Comparison of ENCODE assay signal across 22 cellular contexts in genomic region chr11:86815726-86816125, GRCh38. TPM values are rescaled to one million over a fixed set of nuclear protein-coding genes. Genes with fewer than 3 reads are reported as not detected.
DNase-seq lines count a peak whose midpoint lies in the region; ATAC-seq, FAIRE-seq and TF ChIP-seq lines count a peak whose summit lies in the region.
"Had no signal": no experiment of that assay in that cellular context is flagged by ENCODE, and none has a peak within 500 bp of the region (broad histone marks: within the 10 kb centered on the region; RNA-seq: fewer than 3 reads in every experiment).

No MANE protein-coding gene starts in this region.

- H3K36me3 Mint-ChIP-seq in neural progenitor cell: no peaks in the 10 kb centered on the region
- H3K36me3 Mint-ChIP-seq: activated naive CD8-positive, alpha-beta T cell had no signal

- peak overlapping the region; percentile 25 for H3K27ac Mint-ChIP-seq in neural progenitor cell
- H3K27ac Mint-ChIP-seq: activated CD8-positive, alpha-beta T cell treated with anti-CD3 and anti-CD28 coated beads, Interleukin-2, amount 10 ng/mL, durations not matched to agents 7 days and 5 days; activated naive CD8-positive, alpha-beta T cell; B cell; stimulated activated naive CD8-positive, alpha-beta T cell treated with anti-CD3 and anti-CD28 coated beads, Interleukin-15, Interleukin-2, amounts not matched to agents 100 ng/mL and 50 ng/mL, for 24 hours had no signal

- in situ Hi-C loops in Panc1 (cut with HindIII; ENCODE audit: low pct_unique_long_range_greater_than_20kb, low sequenced_read_pairs): no loop called here

- H3K9me3 ChIP-seq in Panc1 (ENCODE audit: control insufficient read depth, insufficient read depth, low read depth, low read length) (no peaks in the 10 kb centered on the region), endothelial cell of umbilical vein (replicated peaks; ENCODE audit: control insufficient read depth, insufficient read depth, low read length) (no peaks in the 10 kb centered on the region), neural progenitor cell (ENCODE audit: low read depth) (no peaks in the 10 kb centered on the region), tibial artery (no peaks in the 10 kb centered on the region), pancreas (peaks cover 0 to 3% (median 0%) of the 10 kb centered on the region in 4 donors)
- H3K9me3 ChIP-seq: breast epithelium, esophagus squamous epithelium had no signal

- dilution Hi-C loops in endothelial cell of umbilical vein (cut with MboI; ENCODE audit: extremely low pct_ligation_motif_present, low sequenced_read_pairs): no loop called here

- H3K27me3 ChIP-seq in Panc1 (ENCODE audit: control insufficient read depth, insufficient read depth, low read length) (no peaks in the 10 kb centered on the region), endothelial cell of umbilical vein (ENCODE audit: control insufficient read depth in 2 of 2, insufficient read depth in 2 of 2, low read length in 2 of 2) (no peaks in the 10 kb centered on the region), neural progenitor cell (no peaks in the 10 kb centered on the region), tibial artery (no peaks in the 10 kb centered on the region), pancreas (no peaks in the 10 kb centered on the region)
- H3K27me3 ChIP-seq: breast epithelium had no signal

- no peak for TF ChIP-seq POLR2A in endothelial cell of umbilical vein (IDR thresholded peaks at IDR 0.05; ENCODE audit: low read depth, low read length)

- no peaks in the 10 kb centered on the region for H3K9me1 ChIP-seq in endothelial cell of umbilical vein (replicated peaks; ENCODE audit: control insufficient read depth, extremely low read depth, insufficient read depth, low read length)

- CTCF ChIA-PET in Panc1 (lab: Charles Lee) (interaction anchor here (0.9 kb wide), 1 partner anchor 9 kb away, joined by 3 read pairs; no protein-coding TSS in a partner anchor), endothelial cell of umbilical vein (lab: Charles Lee) (interaction anchor here (1.0 to 3.3 kb wide), 6 partner anchors 143 to 455 kb away, joined by 3 to 36 read pairs (median 4); partner anchors contain the start of gene ME3)

- H3K9me3 Mint-ChIP-seq in neural progenitor cell: no peaks in the 10 kb centered on the region
- H3K9me3 Mint-ChIP-seq: stimulated activated naive CD8-positive, alpha-beta T cell treated with anti-CD3 and anti-CD28 coated beads, Interleukin-15, Interleukin-2, amounts not matched to agents 100 ng/mL and 50 ng/mL, for 24 hours had no signal

- H3K4me1 Mint-ChIP-seq in neural progenitor cell: peaks cover 33% of the 10 kb centered on the region
- H3K4me1 Mint-ChIP-seq: B cell had no signal

- H3K4me3 ChIP-seq in Panc1 (ENCODE audit: low read depth in 2 of 2, low read length in 2 of 2): no peak overlapping the region
- H3K4me3 ChIP-seq in endothelial cell of umbilical vein (replicated peaks in 1 of 3; ENCODE audit: insufficient read depth in 1 of 3, low read depth in 1 of 3, low read length in 3 of 3): no peak overlapping the region
- H3K4me3 ChIP-seq in neural progenitor cell: no peak overlapping the region
- H3K4me3 ChIP-seq in tibial artery: no peak overlapping the region
- H3K4me3 ChIP-seq in pancreas: no peak overlapping the region
- H3K4me3 ChIP-seq: breast epithelium, esophagus squamous epithelium, GM12878 had no signal

- BruUV-seq in Panc1 (replicated peaks; lab: Mats Ljungman, UMichigan): no TSS peak
- BruUV-seq in endothelial cell of umbilical vein (replicated peaks; lab: Mats Ljungman, UMichigan): no TSS peak

- POLR2A ChIA-PET in Panc1 (lab: Charles Lee) (no interaction called here), endothelial cell of umbilical vein (lab: Charles Lee) (no interaction called here)

- TF ChIP-seq CTCF in Panc1 (IDR thresholded peaks at IDR 0.05) (no peak), endothelial cell of umbilical vein (IDR thresholded peaks at IDR 0.05; ENCODE audit: extremely low read depth in 1 of 2, insufficient read depth in 1 of 2, low read depth in 1 of 2, low read length in 2 of 2) (no peak), neural progenitor cell (IDR thresholded peaks at IDR 0.05) (no peak), tibial artery (IDR thresholded peaks at IDR 0.05) (no peak), pancreas (IDR thresholded peaks at IDR 0.05) (no peak)

- H4K20me1 ChIP-seq in endothelial cell of umbilical vein (replicated peaks; ENCODE audit: control insufficient read depth, extremely low read depth, insufficient read depth, low read length): no peaks in the 10 kb centered on the region
- peaks cover 17% of the 10 kb centered on the region for H4K20me1 ChIP-seq in neural progenitor cell (ENCODE audit: low read depth)

- peak overlapping the region; percentile 86 for H3K27ac ChIP-seq in Panc1 (ENCODE audit: low read length)
- H3K27ac ChIP-seq in endothelial cell of umbilical vein (ENCODE audit: insufficient read depth, low read depth, low read length): peak overlapping the region; percentile 77
- no peak overlapping the region for H3K27ac ChIP-seq in neural progenitor cell
- peak overlapping the region; percentile 86 to 87 for H3K27ac ChIP-seq in tibial artery
- no peak overlapping the region for H3K27ac ChIP-seq in pancreas

- peaks cover under 1% of the 10 kb centered on the region; the same call in 1 of the 2 replicates for H3K36me3 ChIP-seq in Panc1 (ENCODE audit: control insufficient read depth, insufficient read depth, low read length)
- no peaks in the 10 kb centered on the region for H3K36me3 ChIP-seq in endothelial cell of umbilical vein (ENCODE audit: control insufficient read depth in 2 of 2, extremely low read depth in 1 of 2, insufficient read depth in 2 of 2, low read length in 2 of 2)
- no peaks in the 10 kb centered on the region for H3K36me3 ChIP-seq in neural progenitor cell
- no peaks in the 10 kb centered on the region for H3K36me3 ChIP-seq in tibial artery
- no peaks in the 10 kb centered on the region for H3K36me3 ChIP-seq in pancreas
- H3K36me3 ChIP-seq: breast epithelium, esophagus squamous epithelium had no signal

- intact Hi-C loops in Panc1 (cut with micrococcal nuclease; ENCODE audit: unreplicated experiment) (loop anchor here (5.0 kb wide), 3 partner anchors 143 to 453 kb away; partner anchors contain the start of gene ME3), endothelial cell of umbilical vein (cut with micrococcal nuclease) (loop anchor here (1.0 to 5.0 kb wide), 5 partner anchors 12 to 291 kb away; no protein-coding TSS in a partner anchor), tibial artery (cut with DNase I; ENCODE audit: low total_unique reads) (loop anchor here (5.0 kb wide), 1 partner anchor 208 kb away; no protein-coding TSS in a partner anchor), pancreas (cut with DNase I) (loop anchor here (5.0 to 10.0 kb wide), 3 partner anchors 211 to 358 kb away; no protein-coding TSS in a partner anchor)

- H3K9ac ChIP-seq in endothelial cell of umbilical vein (replicated peaks; ENCODE audit: extremely low read depth, insufficient read depth, low read length) (no peak overlapping the region), neural progenitor cell (no peak overlapping the region)

- DNase-seq in Panc1 (ENCODE audit: low read depth, low spot score) (no peak), endothelial cell of umbilical vein (ENCODE audit: low read depth, low spot score) (no peak), neural progenitor cell (ENCODE audit: low spot score) (no peak), tibial artery (no peak), SW480 (ENCODE audit: low spot score) (no peak), pancreas (no peak), DMS 273 treated with DMSO at 0.1 percent for 48 hours (lab: John Stamatoyannopoulos, UW) (no peak)
- DNase-seq: activated CD4-positive, CD25-positive, alpha-beta regulatory T cell; activated CD8-positive, alpha-beta T cell treated with anti-CD3 and anti-CD28 coated beads, Interleukin-2, amount 10 ng/mL, durations not matched to agents 7 days and 5 days; activated T-cell treated with anti-CD3 and anti-CD28 coated beads, Interleukin-2, amount 50 U/mL, for 48 hours; esophagus squamous epithelium; GF-D8; Karpas-422; NCI-H1092 treated with DMSO at 0.1 percent for 48 hours; stimulated activated CD4-positive, alpha-beta T cell treated with anti-CD3 and anti-CD28 coated beads, Interleukin-1b, Interleukin-23, amount 100 ng/mL, for 48 hours; T-helper 9 cell had no signal

- peaks cover 29% of the 10 kb centered on the region for H3K79me2 ChIP-seq in endothelial cell of umbilical vein (ENCODE audit: control insufficient read depth, insufficient read depth, low read length)
- peaks cover 28% of the 10 kb centered on the region for H3K79me2 ChIP-seq in neural progenitor cell (ENCODE audit: low read depth)

- H3F3A ChIP-seq in neural progenitor cell (ENCODE audit: low read depth): peaks cover 34% of the 10 kb centered on the region

- 92 to 96% methylated on average over 2 of the region's 2 CpGs for WGBS in pancreas, 2 donors

- H3K4me3 Mint-ChIP-seq in neural progenitor cell: no peak overlapping the region
- H3K4me3 Mint-ChIP-seq: activated CD8-positive, alpha-beta T cell treated with anti-CD3 and anti-CD28 coated beads, Interleukin-2, amount 10 ng/mL, durations not matched to agents 7 days and 5 days; activated naive CD8-positive, alpha-beta T cell; B cell; stimulated activated naive CD8-positive, alpha-beta T cell treated with anti-CD3 and anti-CD28 coated beads, Interleukin-15, Interleukin-2, amounts not matched to agents 100 ng/mL and 50 ng/mL, for 24 hours had no signal

- H3K4me1 ChIP-seq in Panc1 (ENCODE audit: control insufficient read depth, insufficient read depth, low read length) (peaks cover 89% of the 10 kb centered on the region), endothelial cell of umbilical vein (ENCODE audit: control insufficient read depth, extremely low read depth, insufficient read depth, low read length) (peaks cover 53% of the 10 kb centered on the region), neural progenitor cell (peaks cover 40% of the 10 kb centered on the region), tibial artery (peaks cover 4 to 79% (median 58%) of the 10 kb centered on the region in 4 donors), pancreas (peaks cover 0 to 15% (median 7%) of the 10 kb centered on the region in 3 donors)
- H3K4me1 ChIP-seq: breast epithelium had no signal

- ATAC-seq in Panc1 (peak; percentile 5; the same call in 1 of the 2 replicates), pancreas (no peak), GM19328 (IDR thresholded peaks at IDR 0.05; ENCODE audit: unreplicated experiment) (no peak)
- ATAC-seq: activated CD8-positive, alpha-beta T cell treated with anti-CD3 and anti-CD28 coated beads, Interleukin-2, amount 10 ng/mL, durations not matched to agents 7 days and 5 days; GM12878 had no signal

- H3K4me2 ChIP-seq in endothelial cell of umbilical vein (ENCODE audit: insufficient read depth, low read length) (no peak overlapping the region), neural progenitor cell (no peak overlapping the region)

- FAIRE-seq in endothelial cell of umbilical vein (lab: Jason Lieb, UNC): no peak
- FAIRE-seq in pancreas (lab: Jason Lieb, UNC): no peak
- FAIRE-seq: GM12878 had no signal

- H2AFZ ChIP-seq in endothelial cell of umbilical vein (ENCODE audit: low read depth, low read length) (no peak overlapping the region), neural progenitor cell (replicated peaks) (no peak overlapping the region)

- H3K27me3 Mint-ChIP-seq in neural progenitor cell (ENCODE audit: insufficient read depth, low read depth): peaks cover 2% of the 10 kb centered on the region

RNA-seq across cellular contexts. Expression of gene PRSS23, which starts 15.4 kb away (rescaled TPM):
- 355 TPM for total RNA-seq in Panc1 (2021; ENCODE audit: unreplicated experiment)
- polyA plus RNA-seq in Panc1 (2012; ENCODE audit: insufficient read length): 307 TPM
- 240 and 278 TPM in 2 replicates for total RNA-seq in endothelial cell of umbilical vein
- 146 and 161 TPM in 2 replicates for polyA plus RNA-seq in endothelial cell of umbilical vein
- 203 and 208 TPM in 2 replicates for polyA plus RNA-seq in endothelial cell of umbilical vein (2011; cell fraction: cytosol; rRNA removed)
- 125 and 127 TPM in 2 replicates for polyA plus RNA-seq in endothelial cell of umbilical vein (2011; cell fraction: nucleus; rRNA removed)
- 434 and 459 TPM in 2 replicates for polyA plus RNA-seq in endothelial cell of umbilical vein (2012)
- 298 and 340 TPM in 2 replicates for polyA minus RNA-seq in endothelial cell of umbilical vein
- 250 TPM for polyA minus RNA-seq in endothelial cell of umbilical vein (2011; cell fraction: cytosol; rRNA and poly(A)+ RNA removed)
- polyA minus RNA-seq in endothelial cell of umbilical vein (2011; cell fraction: nucleus; rRNA and poly(A)+ RNA removed): 104 and 133 TPM in 2 replicates
- total RNA-seq in neural progenitor cell (ENCODE audit: low replicate concordance): 266 and 282 TPM in 2 replicates
- total RNA-seq in pancreas: 10 to 100 TPM in 5 of 6 donors, 1 to 10 TPM in 1; 6.0 to 29.4 (median 12.7) TPM
- 10 to 100 TPM in 1 of 2 donors, 1 to 10 TPM in 1; 4.4 to 11.4 TPM for polyA plus RNA-seq in pancreas
- total RNA-seq: B cell had no signal

Comparison
In these comparisons a context has a peak if more than half of its experiments do, and no peak if none do; other contexts are left out.
1. H3K27ac ChIP-seq: peak in Panc1 (single experiment), endothelial cell of umbilical vein (single experiment) and tibial artery (2 of 2); none in neural progenitor cell (single experiment) and pancreas (0 of 4).